In the genomic region with DNA sequence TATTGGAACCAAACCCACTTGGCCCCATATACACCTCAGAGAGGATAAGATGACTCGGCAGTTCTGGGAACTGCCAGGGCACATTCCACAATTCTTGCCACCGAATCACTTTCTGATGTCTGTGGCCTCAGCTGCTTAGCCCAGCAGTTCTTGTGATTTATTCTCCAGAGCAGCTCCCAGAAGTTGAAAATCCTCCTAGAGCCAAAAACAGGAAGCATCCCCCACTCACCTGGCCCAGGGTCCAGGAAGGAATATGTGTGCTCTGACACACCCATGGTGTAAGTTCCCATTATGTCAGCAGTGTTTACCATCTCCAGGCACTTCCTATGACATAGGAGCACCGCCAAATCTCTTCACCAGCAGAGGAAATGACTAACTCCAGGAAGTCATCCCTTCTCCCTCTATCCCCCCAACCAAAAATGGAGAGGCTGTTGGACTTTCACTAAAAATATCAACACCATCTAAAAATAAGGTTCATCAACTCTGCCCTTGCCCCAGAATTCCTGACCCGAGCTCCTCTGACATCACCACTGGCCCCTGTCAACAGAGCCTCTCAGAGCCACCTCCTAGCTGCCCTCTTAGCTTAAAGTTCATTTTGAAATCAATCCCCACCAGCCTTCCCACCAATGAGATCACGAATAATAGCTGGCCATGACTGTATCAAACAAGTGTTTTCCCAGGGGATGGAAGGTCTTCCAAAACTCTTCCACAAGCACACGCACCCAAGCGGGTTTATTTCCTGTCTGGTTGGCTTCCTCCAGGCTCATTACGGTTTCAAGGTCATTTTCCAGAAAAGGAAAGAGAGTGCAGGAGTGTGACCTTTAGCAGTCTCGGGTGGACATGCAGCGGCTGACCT, we compare ENCODE assay signal across 11 cellular contexts.
DNase-seq lines count a peak whose midpoint lies in the region; ATAC-seq and TF ChIP-seq lines count a peak whose summit lies in the region.
"Had no signal": no experiment of that assay in that cellular context is flagged by ENCODE, and none has a peak within 500 bp of the region (broad histone marks: within the 10 kb centered on the region; RNA-seq: fewer than 3 reads in every experiment).

No MANE protein-coding gene starts in this region.

- no peaks in the 10 kb centered on the region for H3K4me1 Mint-ChIP-seq in stimulated activated effector memory CD8-positive, alpha-beta T cell treated with anti-CD3 and anti-CD28 coated beads, Interleukin-12 subunit alpha, Interleukin-12 subunit beta, amount 100 ng/mL, for 72 hours
- peaks cover 2% of the 10 kb centered on the region for H3K4me1 Mint-ChIP-seq in activated CD8-positive, alpha-beta T cell treated with anti-CD3 and anti-CD28 coated beads for 36 hours (ENCODE audit: low read depth)

- WGBS in psoas muscle, 3 donors = 21 to 35% (median 24%) methylated on average over 10 of the region's 10 CpGs

- H3K4me3 ChIP-seq in SJSA1 (no peak overlapping the region), psoas muscle (no peak overlapping the region)
- H3K4me3 ChIP-seq: coronary artery, ovary had no signal

- no peak overlapping the region for H3K4me3 Mint-ChIP-seq in stimulated activated effector memory CD8-positive, alpha-beta T cell treated with anti-CD3 and anti-CD28 coated beads, Interleukin-12 subunit alpha, Interleukin-12 subunit beta, amount 100 ng/mL, for 72 hours
- no peak overlapping the region for H3K4me3 Mint-ChIP-seq in activated CD8-positive, alpha-beta T cell treated with anti-CD3 and anti-CD28 coated beads for 36 hours
- H3K4me3 Mint-ChIP-seq: CD8-positive, alpha-beta memory T cell had no signal

- TF ChIP-seq CTCF in foreskin keratinocyte (conservative IDR thresholded peaks at IDR 0.05) (no peak), psoas muscle (IDR thresholded peaks at IDR 0.05) (no peak)
- no peak for TF ChIP-seq CTCF in activated CD8-positive, alpha-beta T cell treated with anti-CD3 and anti-CD28 coated beads for 36 hours (IDR thresholded peaks at IDR 0.05)

- H3K27ac Mint-ChIP-seq in stimulated activated effector memory CD8-positive, alpha-beta T cell treated with anti-CD3 and anti-CD28 coated beads, Interleukin-12 subunit alpha, Interleukin-12 subunit beta, amount 100 ng/mL, for 72 hours = no peak overlapping the region
- H3K27ac Mint-ChIP-seq in activated CD8-positive, alpha-beta T cell treated with anti-CD3 and anti-CD28 coated beads for 36 hours = no peak overlapping the region
- H3K27ac Mint-ChIP-seq: CD8-positive, alpha-beta memory T cell had no signal

- H3K4me1 ChIP-seq in SJSA1 (replicated peaks) = peaks cover 44% of the 10 kb centered on the region
- H3K4me1 ChIP-seq in foreskin keratinocyte = peaks cover 4% of the 10 kb centered on the region
- peaks cover 15% of the 10 kb centered on the region for H3K4me1 ChIP-seq in psoas muscle

- intact Hi-C loops in psoas muscle (cut with DNase I) = loop anchor here (5.0 to 10.0 kb wide), 4 partner anchors 543 to 1603 kb away; no protein-coding TSS in a partner anchor
- intact Hi-C loops in activated CD8-positive, alpha-beta T cell treated with anti-CD3 and anti-CD28 coated beads for 36 hours (cut with micrococcal nuclease) = loop anchor here (10.0 kb wide), 1 partner anchor 177 kb away; no protein-coding TSS in a partner anchor

- H3K27me3 Mint-ChIP-seq in activated CD8-positive, alpha-beta T cell treated with anti-CD3 and anti-CD28 coated beads for 36 hours = peaks cover 14% of the 10 kb centered on the region

- CTCF ChIA-PET in activated CD8-positive, alpha-beta T cell treated with anti-CD3 and anti-CD28 coated beads for 36 hours (lab: Charles Lee) = no interaction called here

- ATAC-seq in foreskin keratinocyte = peak; percentile 68
- peak; percentile 65 to 71 (median 66) for ATAC-seq in psoas muscle
- no peak for ATAC-seq in stimulated activated effector memory CD8-positive, alpha-beta T cell treated with anti-CD3 and anti-CD28 coated beads, Interleukin-12 subunit alpha, Interleukin-12 subunit beta, amount 100 ng/mL, for 72 hours
- ATAC-seq in activated CD8-positive, alpha-beta T cell treated with anti-CD3 and anti-CD28 coated beads for 36 hours = no peak

- H3K9me3 Mint-ChIP-seq in stimulated activated effector memory CD8-positive, alpha-beta T cell treated with anti-CD3 and anti-CD28 coated beads, Interleukin-12 subunit alpha, Interleukin-12 subunit beta, amount 100 ng/mL, for 72 hours = no peaks in the 10 kb centered on the region
- H3K9me3 Mint-ChIP-seq in activated CD8-positive, alpha-beta T cell treated with anti-CD3 and anti-CD28 coated beads for 36 hours = no peaks in the 10 kb centered on the region
- H3K9me3 Mint-ChIP-seq: CD8-positive, alpha-beta memory T cell had no signal

- H3K9me3 ChIP-seq in SJSA1 (replicated peaks) (0 out of 2 replicates have a peak, but pooled peaks cover 4% of the 10 kb centered on the region), psoas muscle (no peaks in the 10 kb centered on the region)
- H3K9me3 ChIP-seq: ovary had no signal

- H3K27me3 ChIP-seq in SJSA1 (replicated peaks) = no peaks in the 10 kb centered on the region
- H3K27me3 ChIP-seq in foreskin keratinocyte = no peaks in the 10 kb centered on the region
- H3K27me3 ChIP-seq in psoas muscle (ENCODE audit: insufficient read depth in 3 of 3, low read length in 2 of 3) = no peaks in the 10 kb centered on the region
- H3K27me3 ChIP-seq: ovary had no signal

- DNase-seq in Daoy (ENCODE audit: low read depth) (peak; percentile 37), SJSA1 (ENCODE audit: low read depth in 1 of 2, low spot score in 2 of 2) (no peak), foreskin keratinocyte (peak; percentile 47 to 79), psoas muscle (peak in 1 of 2 donors; percentile 54)
- DNase-seq in activated naive CD4-positive, alpha-beta T cell (lab: John Stamatoyannopoulos, UW) = no peak
- DNase-seq in stimulated activated effector memory CD8-positive, alpha-beta T cell treated with anti-CD3 and anti-CD28 coated beads, Interleukin-12 subunit alpha, Interleukin-12 subunit beta, amount 100 ng/mL, for 72 hours (ENCODE audit: low spot score in 2 of 2) = no peak
- no peak for DNase-seq in activated CD8-positive, alpha-beta T cell treated with anti-CD3 and anti-CD28 coated beads for 36 hours
- DNase-seq in activated CD4-positive, CD25-positive, alpha-beta regulatory T cell treated with anti-CD3 and anti-CD28 coated beads, Interleukin-2, amount 50 U/mL, for 72 hours = no peak
- DNase-seq: CD8-positive, alpha-beta memory T cell had no signal

- POLR2A ChIA-PET in activated CD8-positive, alpha-beta T cell treated with anti-CD3 and anti-CD28 coated beads for 36 hours (lab: Charles Lee) = no interaction called here

- no peaks in the 10 kb centered on the region for H3K36me3 Mint-ChIP-seq in stimulated activated effector memory CD8-positive, alpha-beta T cell treated with anti-CD3 and anti-CD28 coated beads, Interleukin-12 subunit alpha, Interleukin-12 subunit beta, amount 100 ng/mL, for 72 hours
- H3K36me3 Mint-ChIP-seq in activated CD8-positive, alpha-beta T cell treated with anti-CD3 and anti-CD28 coated beads for 36 hours (ENCODE audit: low read depth) = no peaks in the 10 kb centered on the region
- H3K36me3 Mint-ChIP-seq: CD8-positive, alpha-beta memory T cell had no signal

- peak overlapping the region; percentile 53 for H3K27ac ChIP-seq in SJSA1
- H3K27ac ChIP-seq in foreskin keratinocyte = no peak overlapping the region
- peak overlapping the region; percentile 60 for H3K27ac ChIP-seq in psoas muscle
- H3K27ac ChIP-seq: ovary had no signal

- peaks cover 6% of the 10 kb centered on the region for H3K36me3 ChIP-seq in SJSA1
- H3K36me3 ChIP-seq in psoas muscle (ENCODE audit: insufficient read depth in 1 of 2, low read depth in 1 of 2) = no peaks in the 10 kb centered on the region
- H3K36me3 ChIP-seq: ovary had no signal

Comparison
In these comparisons a context has a peak if more than half of its experiments do, and no peak if none do; other contexts are left out.
1. DNase-seq: peak in Daoy (single experiment) and foreskin keratinocyte (2 of 2); none in SJSA1 (0 of 2), activated naive CD4-positive, alpha-beta T cell (0 of 4), stimulated activated effector memory CD8-positive, alpha-beta T cell treated with anti-CD3 and anti-CD28 coated beads, Interleukin-12 subunit alpha, Interleukin-12 subunit beta, amount 100 ng/mL, for 72 hours (0 of 2), activated CD8-positive, alpha-beta T cell treated with anti-CD3 and anti-CD28 coated beads for 36 hours (single experiment) and activated CD4-positive, CD25-positive, alpha-beta regulatory T cell treated with anti-CD3 and anti-CD28 coated beads, Interleukin-2, amount 50 U/mL, for 72 hours (single experiment).
2. ATAC-seq: peak in foreskin keratinocyte (single experiment) and psoas muscle (4 of 4); none in stimulated activated effector memory CD8-positive, alpha-beta T cell treated with anti-CD3 and anti-CD28 coated beads, Interleukin-12 subunit alpha, Interleukin-12 subunit beta, amount 100 ng/mL, for 72 hours (single experiment) and activated CD8-positive, alpha-beta T cell treated with anti-CD3 and anti-CD28 coated beads for 36 hours (single experiment).